9 cellular contexts compared by ENCODE assay signal in the genomic region with DNA sequence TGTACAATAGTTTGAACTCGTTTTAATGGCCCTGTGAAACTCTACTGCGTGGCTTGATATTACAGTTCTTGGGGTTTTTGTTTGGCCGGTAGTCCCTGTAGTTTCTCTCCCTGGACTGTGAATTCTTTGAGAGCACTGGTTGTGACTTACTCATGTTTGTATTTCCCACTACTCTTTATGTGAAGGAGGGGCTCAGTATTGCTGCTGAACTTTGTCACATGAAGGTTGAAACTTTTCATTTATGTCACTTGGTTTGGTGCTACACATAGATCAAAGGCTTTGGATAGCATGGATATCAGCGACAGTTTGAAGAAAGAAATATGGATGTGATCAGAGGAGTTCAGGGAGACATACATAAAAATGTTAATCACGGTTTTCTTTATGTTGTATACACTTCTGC. TPM values are rescaled to one million over a fixed set of nuclear protein-coding genes. Genes with fewer than 3 reads are reported as not detected.
DNase-seq lines count a peak whose midpoint lies in the region; ATAC-seq and TF ChIP-seq lines count a peak whose summit lies in the region.
"Had no signal": no experiment of that assay in that cellular context is flagged by ENCODE, and none has a peak within 500 bp of the region (broad histone marks: within the 10 kb centered on the region; RNA-seq: fewer than 3 reads in every experiment).

No MANE protein-coding gene starts in this region.

- H3K36me3 Mint-ChIP-seq in activated T-cell treated with anti-CD3 and anti-CD28 coated beads, Interleukin-2, amount 50 U/mL, for 72 hours (ENCODE audit: insufficient read depth in 2 of 2), result peaks cover 0 to 2% of the 10 kb centered on the region in 2 donors
- H3K36me3 Mint-ChIP-seq in T-cell, result peaks cover 5% of the 10 kb centered on the region

- H3K4me1 Mint-ChIP-seq in activated T-cell treated with anti-CD3 and anti-CD28 coated beads, Interleukin-2, amount 50 U/mL, for 72 hours (ENCODE audit: low read depth), result peaks cover 21% of the 10 kb centered on the region
- H3K4me1 Mint-ChIP-seq in T-cell, result peaks cover 25 to 28% (median 26%) of the 10 kb centered on the region in 3 donors

- POLR2A ChIA-PET in T-cell (lab: Charles Lee), result interaction anchor here in 1 of 2 donors (2.2 kb wide), 1 partner anchor 19 kb away, joined by 22 read pairs; a partner anchor contains a TSS

- no peaks in the 10 kb centered on the region for H3K9me3 Mint-ChIP-seq in activated T-cell treated with anti-CD3 and anti-CD28 coated beads, Interleukin-2, amount 50 U/mL, for 72 hours
- no peaks in the 10 kb centered on the region for H3K9me3 Mint-ChIP-seq in T-cell

- no peak for ATAC-seq in activated T-cell treated with anti-CD3 and anti-CD28 coated beads, Interleukin-2, amount 50 U/mL, for 72 hours (replicated peaks in 1 of 2)
- no peak for ATAC-seq in T-cell (replicated peaks in 1 of 4)
- no peak for ATAC-seq in HG03565 (IDR thresholded peaks at IDR 0.05; ENCODE audit: unreplicated experiment)

- intact Hi-C loops in tibial artery (cut with DNase I; ENCODE audit: low total_unique reads), result no loop called here

- H3K27ac ChIP-seq in hepatocyte (peak overlapping the region; percentile 83), tibial artery (peak overlapping the region; percentile 97 to 98)

- H3K4me3 Mint-ChIP-seq in activated T-cell treated with anti-CD3 and anti-CD28 coated beads, Interleukin-2, amount 50 U/mL, for 72 hours, result peak overlapping the region; percentile 94 to 98
- peak overlapping the region; percentile 90 to 92 (median 91) for H3K4me3 Mint-ChIP-seq in T-cell

- H3K27me3 Mint-ChIP-seq in activated T-cell treated with anti-CD3 and anti-CD28 coated beads, Interleukin-2, amount 50 U/mL, for 72 hours (ENCODE audit: low read depth), result no peaks in the 10 kb centered on the region
- H3K27me3 Mint-ChIP-seq in T-cell, result no peaks in the 10 kb centered on the region

- H3K4me3 ChIP-seq in hepatocyte, result no peak overlapping the region
- no peak overlapping the region for H3K4me3 ChIP-seq in tibial artery

- peak overlapping the region; percentile 82 for H3K4me2 ChIP-seq in hepatocyte

- H3K9me2 ChIP-seq in hepatocyte (replicated peaks; ENCODE audit: insufficient read depth), result no peaks in the 10 kb centered on the region

- H4K20me1 ChIP-seq in hepatocyte (ENCODE audit: insufficient read depth, poor library complexity, severe bottlenecking), result no peaks in the 10 kb centered on the region

- CTCF ChIA-PET in T-cell (lab: Charles Lee), result interaction anchor here in 1 of 2 donors (0.6 kb wide), 1 partner anchor 997 kb away, joined by 3 read pairs; no protein-coding TSS in a partner anchor

- H3K27me3 ChIP-seq in hepatocyte (no peaks in the 10 kb centered on the region), tibial artery (no peaks in the 10 kb centered on the region)

- TF ChIP-seq CTCF in hepatocyte (IDR thresholded peaks at IDR 0.05; ENCODE audit: poor library complexity) (no peak), tibial artery (IDR thresholded peaks at IDR 0.05) (no peak), GM10266 (IDR thresholded peaks at IDR 0.05; ENCODE audit: control insufficient read depth, insufficient read depth, low read depth, missing control alignments) (no peak)

- peak overlapping the region; percentile 51 for H3K27ac Mint-ChIP-seq in activated T-cell treated with anti-CD3 and anti-CD28 coated beads, Interleukin-2, amount 50 U/mL, for 72 hours
- peak overlapping the region; percentile 96 to 97 for H3K27ac Mint-ChIP-seq in T-cell

- no peak overlapping the region for H2AFZ ChIP-seq in hepatocyte

- 55% methylated on average over 5 of the region's 5 CpGs for WGBS in hepatocyte (ENCODE audit: low lambda C conversion rate, missing lambda C conversion rate)

- H3K9me3 ChIP-seq in hepatocyte (ENCODE audit: low read depth) (no peaks in the 10 kb centered on the region), tibial artery (no peaks in the 10 kb centered on the region)

- H3K79me2 ChIP-seq in hepatocyte, result peaks cover 9% of the 10 kb centered on the region

- no peaks in the 10 kb centered on the region for H3K36me3 ChIP-seq in hepatocyte (replicated peaks; ENCODE audit: insufficient read depth, low read depth)
- no peaks in the 10 kb centered on the region for H3K36me3 ChIP-seq in tibial artery

- no peak for DNase-seq in activated T-cell treated with anti-CD3 and anti-CD28 coated beads, Interleukin-2, amount 50 U/mL, for 72 hours
- DNase-seq in activated T-cell treated with anti-CD3 and anti-CD28 coated beads, Interleukin-2, amount 50 U/mL, for 48 hours, result no peak
- DNase-seq in T-cell, result no peak
- no peak for DNase-seq in hepatocyte (ENCODE audit: low spot score)
- no peak for DNase-seq in tibial artery
- DNase-seq in GM10266 (ENCODE audit: extremely low spot score), result no peak
- no peak for DNase-seq in GOT3 (lab: John Stamatoyannopoulos, UW)
- DNase-seq: cortex of kidney had no signal

- H3K4me1 ChIP-seq in hepatocyte (ENCODE audit: insufficient read depth) (peaks cover 14% of the 10 kb centered on the region), tibial artery (peaks cover 0 to 28% (median 11%) of the 10 kb centered on the region in 4 donors)

RNA-seq across cellular contexts. Expression of a gene that starts 1.5 kb away (rescaled TPM):
- 10 to 100 TPM; 12.0 to 16.0 TPM for total RNA-seq in activated T-cell treated with anti-CD3 and anti-CD28 coated beads, Interleukin-2, amount 50 U/mL, for 72 hours
- total RNA-seq in T-cell (10 to 100 TPM; 29.4 to 61.9 (median 45.4) TPM), hepatocyte (3.1 and 6.3 TPM in 2 replicates)
- 3.2 and 5.9 TPM in 2 replicates for polyA plus RNA-seq in hepatocyte

RNA-seq across cellular contexts. Expression of a gene that starts 19.3 kb away (rescaled TPM):
- total RNA-seq in activated T-cell treated with anti-CD3 and anti-CD28 coated beads, Interleukin-2, amount 50 U/mL, for 72 hours, result 100 to 1,000 TPM; 114 TPM
- total RNA-seq in T-cell, result 100 to 1,000 TPM; 275 to 308 (median 282) TPM
- 273 and 277 TPM in 2 replicates for total RNA-seq in hepatocyte
- polyA plus RNA-seq in hepatocyte, result 303 and 348 TPM in 2 replicates

RNA-seq across cellular contexts. Expression of a gene that starts 46.4 kb away (rescaled TPM):
- 10 to 100 TPM; 36.9 to 49.2 TPM for total RNA-seq in activated T-cell treated with anti-CD3 and anti-CD28 coated beads, Interleukin-2, amount 50 U/mL, for 72 hours
- 10 to 100 TPM; 26.8 to 31.8 (median 30.0) TPM for total RNA-seq in T-cell
- total RNA-seq in hepatocyte, result 10.4 and 11.6 TPM in 2 replicates
- 6.9 and 8.6 TPM in 2 replicates for polyA plus RNA-seq in hepatocyte

RNA-seq across cellular contexts. Expression of a gene that starts 50.9 kb away (rescaled TPM):
- 1 to 10 TPM in 1 of 2 donors, under 1 TPM in 1; 0.86 to 2.1 TPM for total RNA-seq in activated T-cell treated with anti-CD3 and anti-CD28 coated beads, Interleukin-2, amount 50 U/mL, for 72 hours
- total RNA-seq in T-cell (1 to 10 TPM; 3.2 to 5.3 (median 3.6) TPM), hepatocyte (19.9 and 28.3 TPM in 2 replicates)
- 16.5 and 24.6 TPM in 2 replicates for polyA plus RNA-seq in hepatocyte
